Comparison of ENCODE assay signal across 10 cellular contexts in the genomic region with DNA sequence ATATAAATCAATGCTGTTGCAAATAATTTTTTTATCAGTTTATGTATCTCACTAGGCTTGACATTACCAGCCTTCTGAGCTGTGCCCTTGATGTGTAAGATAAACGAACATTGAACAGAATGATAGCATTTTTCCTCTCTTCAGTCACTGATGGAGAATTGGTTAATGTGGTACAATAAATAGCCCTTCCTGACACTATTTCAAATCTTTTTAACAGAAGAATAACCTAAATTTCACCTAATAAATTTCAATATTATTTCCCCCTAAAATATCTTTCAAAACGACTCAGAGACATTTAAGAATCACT. TPM values are rescaled to one million over a fixed set of nuclear protein-coding genes. Genes with fewer than 3 reads are reported as not detected.
DNase-seq lines count a peak whose midpoint lies in the region; ATAC-seq and TF ChIP-seq lines count a peak whose summit lies in the region.
"Had no signal": no experiment of that assay in that cellular context is flagged by ENCODE, and none has a peak within 500 bp of the region (broad histone marks: within the 10 kb centered on the region; RNA-seq: fewer than 3 reads in every experiment).

No MANE protein-coding gene starts in this region.

- TF ChIP-seq POLR2A in lower leg skin (IDR thresholded peaks at IDR 0.05): no peak

- DNase-seq in activated T-cell treated with anti-CD3 and anti-CD28 coated beads, Interleukin-2, amount 50 U/mL, for 4 hours: no peak
- no peak for DNase-seq in activated T-cell treated with anti-CD3 and anti-CD28 coated beads for 4 hours
- DNase-seq in activated T-helper 1 cell treated with anti-CD3 and anti-CD28 coated beads, Interleukin-12 subunit alpha, Interleukin-12 subunit beta, Interleukin-2, Interleukin-4 antibody, amounts not matched to agents 30 ng/mL and 10 ng/mL and 1 ng/mL, durations not matched to agents 14 hours and 24 hours and 36 hours (ENCODE audit: low spot score): no peak
- DNase-seq in stimulated activated naive B cell treated with anti-CD40 and anti-IgM and Interleukin-4, amounts not matched to agents 10 μg/mL and 1 μg/mL and 100 μg/mL, for 72 hours: no peak
- no peak for DNase-seq in lower leg skin (ENCODE audit: low spot score in 2 of 2)
- no peak for DNase-seq in NCI-H2171 (lab: John Stamatoyannopoulos, UW)
- DNase-seq: BE2C, NCI-H2107 had no signal

- no peak for TF ChIP-seq CTCF in lower leg skin (IDR thresholded peaks at IDR 0.05)

- no peak overlapping the region for H3K27ac Mint-ChIP-seq in activated T-helper 1 cell treated with anti-CD3 and anti-CD28 coated beads, Interleukin-12 subunit alpha, Interleukin-12 subunit beta, Interleukin-2, Interleukin-4 antibody, amounts not matched to agents 30 ng/mL and 10 ng/mL and 1 ng/mL, durations not matched to agents 14 hours and 24 hours and 36 hours
- H3K27ac Mint-ChIP-seq in stimulated activated naive B cell treated with anti-CD40 and anti-IgM and Interleukin-4, amounts not matched to agents 10 μg/mL and 1 μg/mL and 100 μg/mL, for 72 hours: peak overlapping the region; percentile 98

- WGBS in lower leg skin, 2 donors: 11 to 13% methylated on average over 2 of the region's 2 CpGs

- H3K4me3 Mint-ChIP-seq in activated T-cell treated with anti-CD3 and anti-CD28 coated beads, Interleukin-2, amount 50 U/mL, for 4 hours: peak overlapping the region; percentile 87
- peak overlapping the region; percentile 81 for H3K4me3 Mint-ChIP-seq in activated T-helper 1 cell treated with anti-CD3 and anti-CD28 coated beads, Interleukin-12 subunit alpha, Interleukin-12 subunit beta, Interleukin-2, Interleukin-4 antibody, amounts not matched to agents 30 ng/mL and 10 ng/mL and 1 ng/mL, durations not matched to agents 14 hours and 24 hours and 36 hours
- H3K4me3 Mint-ChIP-seq in stimulated activated naive B cell treated with anti-CD40 and anti-IgM and Interleukin-4, amounts not matched to agents 10 μg/mL and 1 μg/mL and 100 μg/mL, for 72 hours: peak overlapping the region; percentile 50 to 91

- H3K9ac ChIP-seq in iPS-20b (ENCODE audit: low read depth, low read length): no peak overlapping the region

- peaks cover 41% of the 10 kb centered on the region for H3K27me3 ChIP-seq in iPS-20b (ENCODE audit: insufficient read depth, low read length)
- H3K27me3 ChIP-seq: BE2C had no signal

- peaks cover 7% of the 10 kb centered on the region; the same call in 1 of the 2 replicates for H3K9me3 ChIP-seq in iPS-20b (ENCODE audit: insufficient read depth, low read depth, low read length)
- H3K9me3 ChIP-seq: BE2C had no signal

- no peaks in the 10 kb centered on the region for H3K27me3 Mint-ChIP-seq in activated T-cell treated with anti-CD3 and anti-CD28 coated beads, Interleukin-2, amount 50 U/mL, for 4 hours (ENCODE audit: low read depth)
- peaks cover 31% of the 10 kb centered on the region for H3K27me3 Mint-ChIP-seq in activated T-helper 1 cell treated with anti-CD3 and anti-CD28 coated beads, Interleukin-12 subunit alpha, Interleukin-12 subunit beta, Interleukin-2, Interleukin-4 antibody, amounts not matched to agents 30 ng/mL and 10 ng/mL and 1 ng/mL, durations not matched to agents 14 hours and 24 hours and 36 hours (ENCODE audit: insufficient read depth)
- no peaks in the 10 kb centered on the region for H3K27me3 Mint-ChIP-seq in stimulated activated naive B cell treated with anti-CD40 and anti-IgM and Interleukin-4, amounts not matched to agents 10 μg/mL and 1 μg/mL and 100 μg/mL, for 72 hours

- H3K9me3 Mint-ChIP-seq in activated T-cell treated with anti-CD3 and anti-CD28 coated beads, Interleukin-2, amount 50 U/mL, for 4 hours: peaks cover 10% of the 10 kb centered on the region
- H3K9me3 Mint-ChIP-seq in activated T-helper 1 cell treated with anti-CD3 and anti-CD28 coated beads, Interleukin-12 subunit alpha, Interleukin-12 subunit beta, Interleukin-2, Interleukin-4 antibody, amounts not matched to agents 30 ng/mL and 10 ng/mL and 1 ng/mL, durations not matched to agents 14 hours and 24 hours and 36 hours: peaks cover 10% of the 10 kb centered on the region
- peaks cover 7 to 14% of the 10 kb centered on the region in 2 donors for H3K9me3 Mint-ChIP-seq in stimulated activated naive B cell treated with anti-CD40 and anti-IgM and Interleukin-4, amounts not matched to agents 10 μg/mL and 1 μg/mL and 100 μg/mL, for 72 hours

- intact Hi-C loops in activated T-helper 1 cell treated with anti-CD3 and anti-CD28 coated beads, Interleukin-12 subunit alpha, Interleukin-12 subunit beta, Interleukin-2, Interleukin-4 antibody, amounts not matched to agents 30 ng/mL and 10 ng/mL and 1 ng/mL, durations not matched to agents 14 hours and 24 hours and 36 hours (cut with micrococcal nuclease): loop anchor here (1.0 to 2.0 kb wide), 2 partner anchors 28 to 384 kb away; no protein-coding TSS in a partner anchor
- intact Hi-C loops in lower leg skin (cut with DNase I; ENCODE audit: low total_unique reads): no loop called here

- peaks cover 23% of the 10 kb centered on the region for H3K4me1 Mint-ChIP-seq in activated T-cell treated with anti-CD3 and anti-CD28 coated beads, Interleukin-2, amount 50 U/mL, for 4 hours (ENCODE audit: low read depth)
- H3K4me1 Mint-ChIP-seq in activated T-helper 1 cell treated with anti-CD3 and anti-CD28 coated beads, Interleukin-12 subunit alpha, Interleukin-12 subunit beta, Interleukin-2, Interleukin-4 antibody, amounts not matched to agents 30 ng/mL and 10 ng/mL and 1 ng/mL, durations not matched to agents 14 hours and 24 hours and 36 hours (ENCODE audit: low read depth): peaks cover 19% of the 10 kb centered on the region
- peaks cover 8 to 12% of the 10 kb centered on the region in 2 donors for H3K4me1 Mint-ChIP-seq in stimulated activated naive B cell treated with anti-CD40 and anti-IgM and Interleukin-4, amounts not matched to agents 10 μg/mL and 1 μg/mL and 100 μg/mL, for 72 hours

- no peak overlapping the region for H3K27ac ChIP-seq in iPS-20b (ENCODE audit: low read length)

- H3K36me3 Mint-ChIP-seq in activated T-cell treated with anti-CD3 and anti-CD28 coated beads, Interleukin-2, amount 50 U/mL, for 4 hours (ENCODE audit: insufficient read depth): no peaks in the 10 kb centered on the region
- peaks cover 1% of the 10 kb centered on the region for H3K36me3 Mint-ChIP-seq in activated T-helper 1 cell treated with anti-CD3 and anti-CD28 coated beads, Interleukin-12 subunit alpha, Interleukin-12 subunit beta, Interleukin-2, Interleukin-4 antibody, amounts not matched to agents 30 ng/mL and 10 ng/mL and 1 ng/mL, durations not matched to agents 14 hours and 24 hours and 36 hours (ENCODE audit: low read depth)
- peaks cover 24 to 52% of the 10 kb centered on the region in 2 donors for H3K36me3 Mint-ChIP-seq in stimulated activated naive B cell treated with anti-CD40 and anti-IgM and Interleukin-4, amounts not matched to agents 10 μg/mL and 1 μg/mL and 100 μg/mL, for 72 hours

- H3K36me3 ChIP-seq in iPS-20b (ENCODE audit: insufficient read depth, low read depth, low read length): no peaks in the 10 kb centered on the region
- H3K36me3 ChIP-seq: BE2C had no signal

- H3K4me3 ChIP-seq in iPS-20b (ENCODE audit: low read length): peak overlapping the region; percentile 93
- H3K4me3 ChIP-seq in lower leg skin (ENCODE audit: low read depth, poor library complexity, severe bottlenecking): no peak overlapping the region

- no peaks in the 10 kb centered on the region for H3K4me1 ChIP-seq in iPS-20b (ENCODE audit: insufficient read depth, low read length)
- H3K4me1 ChIP-seq: BE2C had no signal

- ATAC-seq in activated T-cell treated with anti-CD3 and anti-CD28 coated beads, Interleukin-2, amount 50 U/mL, for 4 hours: no peak
- ATAC-seq in stimulated activated naive B cell treated with anti-CD40 and anti-IgM and Interleukin-4, amounts not matched to agents 10 μg/mL and 1 μg/mL and 100 μg/mL, for 72 hours (replicated peaks): no peak
- no peak for ATAC-seq in GM18517 (IDR thresholded peaks at IDR 0.05; ENCODE audit: unreplicated experiment)

RNA-seq across cellular contexts. Expression of gene ATP2B1, which starts 2.2 kb away (rescaled TPM):
- 10 to 100 TPM; 22.6 to 24.5 (median 23.5) TPM for total RNA-seq in activated T-cell treated with anti-CD3 and anti-CD28 coated beads, Interleukin-2, amount 50 U/mL, for 4 hours
- total RNA-seq in activated T-helper 1 cell treated with anti-CD3 and anti-CD28 coated beads, Interleukin-12 subunit alpha, Interleukin-12 subunit beta, Interleukin-2, Interleukin-4 antibody, amounts not matched to agents 30 ng/mL and 10 ng/mL and 1 ng/mL, durations not matched to agents 14 hours and 24 hours and 36 hours: 21.4 and 24.7 TPM in 2 replicates
- total RNA-seq in lower leg skin: 10 to 100 TPM; 18.0 to 59.8 (median 25.0) TPM
